In the genomic region with DNA sequence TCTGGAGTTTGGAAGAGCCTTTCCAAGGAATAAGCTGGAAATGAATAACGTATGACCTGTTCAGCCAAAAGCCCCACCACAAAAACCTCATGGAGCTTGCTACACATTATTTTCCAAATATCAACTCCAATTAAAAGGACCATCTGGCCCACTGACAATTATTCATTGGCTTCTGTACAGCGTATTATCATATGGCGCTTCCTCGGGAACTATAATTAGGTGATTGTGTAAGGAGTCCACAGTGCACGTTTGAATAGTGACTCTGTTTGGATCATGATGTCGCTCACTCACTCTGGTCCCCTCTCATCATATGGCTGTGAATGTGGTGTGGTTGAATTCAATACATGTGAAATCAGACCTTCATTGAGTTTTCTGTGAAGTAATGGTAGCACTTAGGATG, we compare ENCODE assay signal across 1 cellular context.
TF ChIP-seq lines count a peak whose summit lies in the region.

No MANE protein-coding gene starts in this region.

TF ChIP-seq in HepG2, 621 proteins besides CTCF, POLR2A, EP300 and RAD21 (continued from another document):
- TF ChIP-seq, protein P1, sequence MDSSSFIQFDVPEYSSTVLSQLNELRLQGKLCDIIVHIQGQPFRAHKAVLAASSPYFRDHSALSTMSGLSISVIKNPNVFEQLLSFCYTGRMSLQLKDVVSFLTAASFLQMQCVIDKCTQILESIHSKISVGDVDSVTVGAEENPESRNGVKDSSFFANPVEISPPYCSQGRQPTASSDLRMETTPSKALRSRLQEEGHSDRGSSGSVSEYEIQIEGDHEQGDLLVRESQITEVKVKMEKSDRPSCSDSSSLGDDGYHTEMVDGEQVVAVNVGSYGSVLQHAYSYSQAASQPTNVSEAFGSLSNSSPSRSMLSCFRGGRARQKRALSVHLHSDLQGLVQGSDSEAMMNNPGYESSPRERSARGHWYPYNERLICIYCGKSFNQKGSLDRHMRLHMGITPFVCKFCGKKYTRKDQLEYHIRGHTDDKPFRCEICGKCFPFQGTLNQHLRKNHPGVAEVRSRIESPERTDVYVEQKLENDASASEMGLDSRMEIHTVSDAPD (CRISPR knock-in tag; IDR thresholded peaks at IDR 0.05) = no peak
- no peak for TF ChIP-seq ZNF878 (CRISPR knock-in tag; IDR thresholded peaks at IDR 0.05)
- TF ChIP-seq TOPORS (CRISPR knock-in tag; IDR thresholded peaks at IDR 0.05) = no peak
- TF ChIP-seq, protein P2, sequence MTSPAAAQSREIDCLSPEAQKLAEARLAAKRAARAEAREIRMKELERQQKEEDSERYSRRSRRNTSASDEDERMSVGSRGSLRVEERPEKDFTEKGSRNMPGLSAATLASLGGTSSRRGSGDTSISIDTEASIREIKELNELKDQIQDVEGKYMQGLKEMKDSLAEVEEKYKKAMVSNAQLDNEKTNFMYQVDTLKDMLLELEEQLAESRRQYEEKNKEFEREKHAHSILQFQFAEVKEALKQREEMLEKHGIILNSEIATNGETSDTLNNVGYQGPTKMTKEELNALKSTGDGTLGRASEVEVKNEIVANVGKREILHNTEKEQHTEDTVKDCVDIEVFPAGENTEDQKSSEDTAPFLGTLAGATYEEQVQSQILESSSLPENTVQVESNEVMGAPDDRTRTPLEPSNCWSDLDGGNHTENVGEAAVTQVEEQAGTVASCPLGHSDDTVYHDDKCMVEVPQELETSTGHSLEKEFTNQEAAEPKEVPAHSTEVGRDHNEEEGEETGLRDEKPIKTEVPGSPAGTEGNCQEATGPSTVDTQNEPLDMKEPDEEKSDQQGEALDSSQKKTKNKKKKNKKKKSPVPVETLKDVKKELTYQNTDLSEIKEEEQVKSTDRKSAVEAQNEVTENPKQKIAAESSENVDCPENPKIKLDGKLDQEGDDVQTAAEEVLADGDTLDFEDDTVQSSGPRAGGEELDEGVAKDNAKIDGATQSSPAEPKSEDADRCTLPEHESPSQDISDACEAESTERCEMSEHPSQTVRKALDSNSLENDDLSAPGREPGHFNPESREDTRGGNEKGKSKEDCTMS (CRISPR knock-in tag; conservative IDR thresholded peaks at IDR 0.05) = no peak
- TF ChIP-seq ZFP36 (IDR thresholded peaks at IDR 0.05; ENCODE audit: borderline replicate concordance, low read depth, low read length, partially characterized antibody) = no peak
- TF ChIP-seq REXO4 (CRISPR knock-in tag; IDR thresholded peaks at IDR 0.05; ENCODE audit: borderline replicate concordance) = no peak
- TF ChIP-seq NONO (IDR thresholded peaks at IDR 0.05) = no peak
- no peak for TF ChIP-seq NONO (CRISPR knock-in tag; conservative IDR thresholded peaks at IDR 0.05)
- TF ChIP-seq, protein P3, sequence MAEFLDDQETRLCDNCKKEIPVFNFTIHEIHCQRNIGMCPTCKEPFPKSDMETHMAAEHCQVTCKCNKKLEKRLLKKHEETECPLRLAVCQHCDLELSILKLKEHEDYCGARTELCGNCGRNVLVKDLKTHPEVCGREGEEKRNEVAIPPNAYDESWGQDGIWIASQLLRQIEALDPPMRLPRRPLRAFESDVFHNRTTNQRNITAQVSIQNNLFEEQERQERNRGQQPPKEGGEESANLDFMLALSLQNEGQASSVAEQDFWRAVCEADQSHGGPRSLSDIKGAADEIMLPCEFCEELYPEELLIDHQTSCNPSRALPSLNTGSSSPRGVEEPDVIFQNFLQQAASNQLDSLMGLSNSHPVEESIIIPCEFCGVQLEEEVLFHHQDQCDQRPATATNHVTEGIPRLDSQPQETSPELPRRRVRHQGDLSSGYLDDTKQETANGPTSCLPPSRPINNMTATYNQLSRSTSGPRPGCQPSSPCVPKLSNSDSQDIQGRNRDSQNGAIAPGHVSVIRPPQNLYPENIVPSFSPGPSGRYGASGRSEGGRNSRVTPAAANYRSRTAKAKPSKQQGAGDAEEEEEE (CRISPR knock-in tag; IDR thresholded peaks at IDR 0.05; ENCODE audit: borderline replicate concordance) = no peak
- peak; percentile 57; the same call in 1 of the 2 replicates for TF ChIP-seq HNF4A (CRISPR knock-in tag; IDR thresholded peaks at IDR 0.05)
